Comparison of ENCODE assay signal across 10 cellular contexts in genomic region chr7:30321992-30322637, GRCh38. TPM values are rescaled to one million over a fixed set of nuclear protein-coding genes. Genes with fewer than 3 reads are reported as not detected.
A peak's percentile ranks its signal among the peaks of the same experiment; 100 is the strongest.
DNase-seq lines count a peak whose midpoint lies in the region; ATAC-seq and TF ChIP-seq lines count a peak whose summit lies in the region.
"Had no signal": no experiment of that assay in that cellular context is flagged by ENCODE, and none has a peak within 500 bp of the region (broad histone marks: within the 10 kb centered on the region; RNA-seq: fewer than 3 reads in every experiment).

No MANE protein-coding gene starts in this region.

- H3K79me2 ChIP-seq in H9 (ENCODE audit: insufficient read depth, low read length) (peaks cover 1% of the 10 kb centered on the region; the same call in 1 of the 2 replicates), MM.1S (ENCODE audit: low read length) (peaks cover 92% of the 10 kb centered on the region)

- no peak overlapping the region for H3K4ac ChIP-seq in H9 (ENCODE audit: low read depth, low read length)

- peak; percentile 39 for DNase-seq in activated CD4-positive, alpha-beta T cell treated with anti-CD3 and anti-CD28 coated beads, Interleukin-2, amount 10 ng/mL, durations not matched to agents 7 days and 5 days
- DNase-seq in activated CD4-positive, alpha-beta T cell treated with anti-CD3 and anti-CD28 coated beads, Interleukin-2, amount 50 U/mL, for 4 hours, result no peak
- DNase-seq in H9, result no peak
- DNase-seq in MM.1S, result peak; percentile 72
- no peak for DNase-seq in breast epithelium (ENCODE audit: low spot score in 2 of 2)
- no peak for DNase-seq in natural killer cell
- DNase-seq in RKO (ENCODE audit: low spot score), result no peak
- no peak for DNase-seq in NCI-H1092 treated with DMSO at 0.1 percent for 48 hours (lab: John Stamatoyannopoulos, UW)

- no peaks in the 10 kb centered on the region for H3K27me3 ChIP-seq in H9 (ENCODE audit: insufficient read depth, low read length)
- no peaks in the 10 kb centered on the region for H3K27me3 ChIP-seq in MM.1S (replicated peaks; ENCODE audit: insufficient read depth, low read length)
- H3K27me3 ChIP-seq in breast epithelium, result no peaks in the 10 kb centered on the region
- H3K27me3 ChIP-seq: cardiac muscle cell had no signal

- H3K4me3 ChIP-seq in MM.1S (ENCODE audit: low read length) (peak overlapping the region; percentile 59), breast epithelium (peak overlapping the region in 2 of 3 donors; percentile 21 to 43)
- H3K4me3 ChIP-seq: cardiac muscle cell had no signal

- peaks cover 27% of the 10 kb centered on the region for H3F3A ChIP-seq in MM.1S (ENCODE audit: insufficient read depth, low read length)

- H3K9me2 ChIP-seq in MM.1S (replicated peaks; ENCODE audit: insufficient read depth, low read length), result no peaks in the 10 kb centered on the region

- no peak overlapping the region for H3K9ac ChIP-seq in H9 (ENCODE audit: extremely low read depth, insufficient read length, low read length)
- peak overlapping the region; percentile 52 for H3K9ac ChIP-seq in MM.1S (ENCODE audit: low read length)

- H4K20me1 ChIP-seq in H9 (ENCODE audit: control insufficient read depth, insufficient read depth, insufficient read length) (no peaks in the 10 kb centered on the region), MM.1S (ENCODE audit: insufficient read depth, low read length) (no peaks in the 10 kb centered on the region)

- no peak overlapping the region for H2BK20ac ChIP-seq in H9 (ENCODE audit: low read depth, low read length, poor library complexity, severe bottlenecking)

- H3T11ph ChIP-seq in H9 (ENCODE audit: low read length), result no peak overlapping the region

- no peak overlapping the region for H4K91ac ChIP-seq in H9 (ENCODE audit: insufficient read length, low read depth, low read length)

- H4K8ac ChIP-seq in H9 (replicated peaks; ENCODE audit: insufficient read length, low read depth, low read length), result no peak overlapping the region

- H4K5ac ChIP-seq in H9 (ENCODE audit: insufficient read length, low read depth, low read length), result no peak overlapping the region

- H3K18ac ChIP-seq in H9 (ENCODE audit: insufficient read length, low read depth, low read length), result no peak overlapping the region

- H3K9me3 ChIP-seq in H9 (ENCODE audit: control insufficient read depth, low read depth, low read length), result no peaks in the 10 kb centered on the region
- H3K9me3 ChIP-seq in MM.1S (replicated peaks; ENCODE audit: insufficient read depth, low read length), result no peaks in the 10 kb centered on the region
- no peaks in the 10 kb centered on the region for H3K9me3 ChIP-seq in breast epithelium

- H3K27ac Mint-ChIP-seq in activated CD4-positive, alpha-beta T cell treated with anti-CD3 and anti-CD28 coated beads, Interleukin-2, amount 10 ng/mL, durations not matched to agents 7 days and 5 days, result peak overlapping the region; percentile 97
- H3K27ac Mint-ChIP-seq in H9 (peak overlapping the region in 2 of 3 experiments; percentile 82 to 97; a peak in 6 of 7 replicates), natural killer cell (peak overlapping the region; percentile 97 to 98)

- POLR2A ChIA-PET in activated CD4-positive, alpha-beta T cell treated with anti-CD3 and anti-CD28 coated beads, Interleukin-2, amount 10 ng/mL, durations not matched to agents 7 days and 5 days (lab: Charles Lee), result interaction anchor here (0.9 kb wide), 1 partner anchor 37 kb away, joined by 5 read pairs; no protein-coding TSS in a partner anchor

- CTCF ChIA-PET in activated CD4-positive, alpha-beta T cell treated with anti-CD3 and anti-CD28 coated beads, Interleukin-2, amount 10 ng/mL, durations not matched to agents 7 days and 5 days (lab: Charles Lee), result interaction anchor here (0.6 to 2.7 kb wide), 9 partner anchors 9 to 366 kb away, joined by 3 to 13 read pairs (median 4); partner anchors contain the start of gene MTURN

- H3K23me2 ChIP-seq in H9 (ENCODE audit: insufficient read length, low read depth, low read length, poor library complexity, severe bottlenecking), result no peaks in the 10 kb centered on the region

- no peak overlapping the region for H2AK5ac ChIP-seq in H9 (ENCODE audit: insufficient read length, low read length)

- H2AFZ ChIP-seq in H9 (ENCODE audit: low read length) (no peak overlapping the region), MM.1S (ENCODE audit: low read length) (peak overlapping the region; percentile 4)

- H3K4me1 ChIP-seq in H9 (ENCODE audit: insufficient read depth, low read length) (peaks cover 6% of the 10 kb centered on the region), MM.1S (ENCODE audit: low read length) (peaks cover 24% of the 10 kb centered on the region), breast epithelium (peaks cover 0 to 9% of the 10 kb centered on the region in 2 donors)

- H3K56ac ChIP-seq in H9 (ENCODE audit: insufficient read length, low read depth, low read length), result no peak overlapping the region

- H3K36me3 ChIP-seq in MM.1S (replicated peaks; ENCODE audit: insufficient read depth, low read length), result no peaks in the 10 kb centered on the region
- no peaks in the 10 kb centered on the region for H3K36me3 ChIP-seq in breast epithelium

- H3K79me1 ChIP-seq in H9 (ENCODE audit: insufficient read depth, low read depth, low read length, poor library complexity, severe bottlenecking), result no peaks in the 10 kb centered on the region

- H3K4me3 Mint-ChIP-seq in activated CD4-positive, alpha-beta T cell treated with anti-CD3 and anti-CD28 coated beads, Interleukin-2, amount 10 ng/mL, durations not matched to agents 7 days and 5 days, result peak overlapping the region; percentile 73
- H3K4me3 Mint-ChIP-seq in H9 (0 out of 5 replicates have a peak overlapping the region, but pooled peaks of 1 of the 2 experiments have one; percentile 7), natural killer cell (peak overlapping the region; percentile 91)

- H3K27me3 Mint-ChIP-seq in activated CD4-positive, alpha-beta T cell treated with anti-CD3 and anti-CD28 coated beads, Interleukin-2, amount 10 ng/mL, durations not matched to agents 7 days and 5 days, result no peaks in the 10 kb centered on the region
- no peaks in the 10 kb centered on the region for H3K27me3 Mint-ChIP-seq in H9 (ENCODE audit: low read depth)
- H3K27me3 Mint-ChIP-seq in natural killer cell (ENCODE audit: low read depth in 2 of 2), result no peaks in the 10 kb centered on the region

- no peak overlapping the region; the same call in 1 of the 2 replicates for H3K14ac ChIP-seq in H9 (ENCODE audit: insufficient read depth, low read length)

- peak overlapping the region; percentile 34 for H3K27ac ChIP-seq in H9 (ENCODE audit: insufficient read length, low read depth, low read length)
- H3K27ac ChIP-seq in MM.1S (ENCODE audit: low read length), result peak overlapping the region; percentile 80
- H3K27ac ChIP-seq in breast epithelium, result peak overlapping the region; percentile 54 to 56
- H3K27ac ChIP-seq: C4-2B, cardiac muscle cell had no signal

- TF ChIP-seq POLR2A in breast epithelium (IDR thresholded peaks at IDR 0.05), result no peak

- no peak for TF ChIP-seq CTCF in H9 (conservative IDR thresholded peaks at IDR 0.05)
- TF ChIP-seq CTCF in MM.1S (IDR thresholded peaks at IDR 0.05; ENCODE audit: low read length), result no peak
- no peak for TF ChIP-seq CTCF in breast epithelium (IDR thresholded peaks at IDR 0.05)
- TF ChIP-seq CTCF in natural killer cell (IDR thresholded peaks at IDR 0.05), result no peak

- ATAC-seq in natural killer cell, result peak; percentile 85 to 94 (median 91)

- peaks cover 3% of the 10 kb centered on the region for H3K9me3 Mint-ChIP-seq in activated CD4-positive, alpha-beta T cell treated with anti-CD3 and anti-CD28 coated beads, Interleukin-2, amount 10 ng/mL, durations not matched to agents 7 days and 5 days
- H3K9me3 Mint-ChIP-seq in H9 (no peaks in the 10 kb centered on the region), natural killer cell (no peaks in the 10 kb centered on the region)

- H2BK120ac ChIP-seq in H9 (ENCODE audit: low read depth, low read length, poor library complexity, severe bottlenecking), result no peak overlapping the region

- H2BK5ac ChIP-seq in H9 (ENCODE audit: insufficient read length, low read length), result no peak overlapping the region

- no peak overlapping the region for H3K4me2 ChIP-seq in H9 (ENCODE audit: insufficient read depth, insufficient read length, low read length)
- H3K4me2 ChIP-seq in MM.1S (ENCODE audit: low read depth, low read length), result peak overlapping the region; percentile 87

- peaks cover 29% of the 10 kb centered on the region for H3K36me3 Mint-ChIP-seq in activated CD4-positive, alpha-beta T cell treated with anti-CD3 and anti-CD28 coated beads, Interleukin-2, amount 10 ng/mL, durations not matched to agents 7 days and 5 days (ENCODE audit: low read depth)
- peaks cover 5 to 20% (median 5%) of the 10 kb centered on the region in 3 experiments for H3K36me3 Mint-ChIP-seq in H9 (ENCODE audit: insufficient read depth in 1 of 3, low read depth in 3 of 3)
- H3K36me3 Mint-ChIP-seq in natural killer cell, result no peaks in the 10 kb centered on the region

- no peak overlapping the region for H2BK12ac ChIP-seq in H9 (ENCODE audit: insufficient read length, low read depth, low read length)

- H3K4me1 Mint-ChIP-seq in activated CD4-positive, alpha-beta T cell treated with anti-CD3 and anti-CD28 coated beads, Interleukin-2, amount 10 ng/mL, durations not matched to agents 7 days and 5 days, result peaks cover 64% of the 10 kb centered on the region
- peaks cover 73 to 78% of the 10 kb centered on the region in 2 experiments for H3K4me1 Mint-ChIP-seq in H9
- H3K4me1 Mint-ChIP-seq in natural killer cell, result peaks cover 59 to 67% of the 10 kb centered on the region in 2 donors

- intact Hi-C loops in breast epithelium (cut with DNase I; ENCODE audit: low total_unique reads) (no loop called here), natural killer cell (cut with micrococcal nuclease) (loop anchor here (2.0 kb wide), 4 partner anchors 13 to 295 kb away; partner anchors contain the start of genes FKBP14 and ZNRF2)

- no peak overlapping the region for H2BK15ac ChIP-seq in H9 (ENCODE audit: low read depth, low read length)

- no peak overlapping the region for H3K23ac ChIP-seq in H9 (ENCODE audit: insufficient read length, low read depth, low read length)

- WGBS in H9 (ENCODE audit: extremely low coverage, insufficient read length, low lambda C conversion rate), result no CpG with 5 or more reads among the region's 6 CpGs

RNA-seq across cellular contexts. Expression of gene ZNRF2, which starts 37.7 kb away (rescaled TPM):
- 10 to 100 TPM; 16.8 to 18.5 TPM for total RNA-seq in activated CD4-positive, alpha-beta T cell treated with anti-CD3 and anti-CD28 coated beads, Interleukin-2, amount 10 ng/mL, durations not matched to agents 7 days and 5 days
- total RNA-seq in H9 (2021) (16.5 and 17.1 TPM in 2 replicates), breast epithelium (10 to 100 TPM; 18.9 to 56.8 (median 30.5) TPM), natural killer cell (10 to 100 TPM; 35.0 to 43.7 (median 36.3) TPM)

Comparison
In these comparisons a context has a peak if more than half of its experiments do, and no peak if none do; other contexts are left out.
1. DNase-seq: peak in activated CD4-positive, alpha-beta T cell treated with anti-CD3 and anti-CD28 coated beads, Interleukin-2, amount 10 ng/mL, durations not matched to agents 7 days and 5 days (single experiment) and MM.1S (single experiment); none in activated CD4-positive, alpha-beta T cell treated with anti-CD3 and anti-CD28 coated beads, Interleukin-2, amount 50 U/mL, for 4 hours (0 of 2), H9 (single experiment), breast epithelium (0 of 2), natural killer cell (single experiment), RKO (single experiment) and NCI-H1092 treated with DMSO at 0.1 percent for 48 hours (single experiment).
2. Peak in every context shown above with its lines, with median percentiles within 50 percentile points of each other: H3K27ac Mint-ChIP-seq and H3K27ac ChIP-seq.